ENCODE assay signal across 1 cellular context in genomic region chr15:28984421-28985375, GRCh38.
TF ChIP-seq lines count a peak whose summit lies in the region.

No MANE protein-coding gene starts in this region.

TF ChIP-seq in HepG2, 621 proteins besides CTCF, POLR2A, EP300 and RAD21 (continued from another document):
- TF ChIP-seq AHDC1 (CRISPR knock-in tag; IDR thresholded peaks at IDR 0.05; ENCODE audit: borderline replicate concordance) (no peak), ZNF83 (CRISPR knock-in tag; IDR thresholded peaks at IDR 0.05; ENCODE audit: borderline replicate concordance) (no peak), REST (IDR thresholded peaks at IDR 0.05; ENCODE audit: borderline replicate concordance in 1 of 2, low read depth in 1 of 2, low read length in 2 of 2) (no peak), UBTF (CRISPR knock-in tag; IDR thresholded peaks at IDR 0.05) (no peak), PHF8 (CRISPR knock-in tag; IDR thresholded peaks at IDR 0.05) (no peak), SRSF9 (IDR thresholded peaks at IDR 0.05; ENCODE audit: borderline replicate concordance, insufficient read depth, low read depth, low read length, poor library complexity, severe bottlenecking) (no peak), KDM5A (IDR thresholded peaks at IDR 0.05; ENCODE audit: borderline replicate concordance, low read length) (no peak)
